10 cellular contexts compared by ENCODE assay signal in genomic region chr10:44253769-44254462, GRCh38.
DNase-seq lines count a peak whose midpoint lies in the region; ATAC-seq, FAIRE-seq and TF ChIP-seq lines count a peak whose summit lies in the region.
"Had no signal": no experiment of that assay in that cellular context is flagged by ENCODE, and none has a peak within 500 bp of the region (broad histone marks: within the 10 kb centered on the region; RNA-seq: fewer than 3 reads in every experiment).

No MANE protein-coding gene starts in this region.

- H2AFZ ChIP-seq in fibroblast of lung (ENCODE audit: low read length), result no peak overlapping the region

- no peak for TF ChIP-seq EP300 in A549 (IDR thresholded peaks at IDR 0.05)

- no peaks in the 10 kb centered on the region for H3K9me3 ChIP-seq in A549
- no peaks in the 10 kb centered on the region for H3K9me3 ChIP-seq in fibroblast of lung (ENCODE audit: control insufficient read depth, insufficient read depth, low read depth, low read length)

- peaks cover 9% of the 10 kb centered on the region for H3K27me3 ChIP-seq in fibroblast of lung (ENCODE audit: control insufficient read depth, insufficient read depth, low read length)

- no peak for FAIRE-seq in A549 (lab: Jason Lieb, UNC)
- FAIRE-seq: A204.1 had no signal

- no peaks in the 10 kb centered on the region; the same call in 2 of the 3 replicates for H3K4me1 ChIP-seq in A549
- H3K4me1 ChIP-seq in fibroblast of lung (ENCODE audit: control insufficient read depth, extremely low read depth, insufficient read depth, low read length), result no peaks in the 10 kb centered on the region

- 0% methylated on average over 5 of the region's 5 CpGs for WGBS in A549 (ENCODE audit: missing lambda C conversion rate)

- DNase-seq in A549 (ENCODE audit: low read depth in 1 of 2, low spot score in 1 of 2) (peak; percentile 8 to 44), LNCaP clone FGC (ENCODE audit: low read depth) (peak; percentile 64), fibroblast of lung (ENCODE audit: low read depth in 2 of 2) (peak; percentile 79 to 93), mucosa of gallbladder (ENCODE audit: low spot score) (peak; percentile 63), substantia nigra (lab: John Stamatoyannopoulos, UW) (no peak)
- DNase-seq in stimulated activated CD4-positive, alpha-beta T cell treated with anti-CD3 and anti-CD28 coated beads, Interleukin-4, amount 100 ng/mL, for 24 hours, result no peak
- DNase-seq: glutamatergic neuron had no signal

- H3K79me2 ChIP-seq in fibroblast of lung (ENCODE audit: control insufficient read depth, insufficient read depth, low read length), result no peaks in the 10 kb centered on the region

- TF ChIP-seq RAD21 in A549 (conservative IDR thresholded peaks at IDR 0.05 in 1 of 2, IDR thresholded peaks at IDR 0.05 in 1 of 2), result no peak

- no peak for ATAC-seq in A549
- no peak for ATAC-seq in HG02870 (IDR thresholded peaks at IDR 0.05; ENCODE audit: unreplicated experiment)
- no peak for ATAC-seq in HG03460 (IDR thresholded peaks at IDR 0.05; ENCODE audit: unreplicated experiment)

- no peak overlapping the region for H3K4me3 ChIP-seq in A549
- no peak overlapping the region for H3K4me3 ChIP-seq in LNCaP clone FGC (ENCODE audit: low read depth, low read length)
- H3K4me3 ChIP-seq in fibroblast of lung (replicated peaks in 1 of 4; ENCODE audit: control extremely low read depth in 1 of 4, insufficient read depth in 1 of 4, low read depth in 3 of 4, low read length in 4 of 4), result no peak overlapping the region

- H3K9ac ChIP-seq in fibroblast of lung (ENCODE audit: insufficient read depth, low read length), result no peak overlapping the region

- H3K27ac ChIP-seq in A549, result no peak overlapping the region
- no peak overlapping the region for H3K27ac ChIP-seq in fibroblast of lung (ENCODE audit: insufficient read depth, low read length)
- H3K27ac ChIP-seq in substantia nigra (ENCODE audit: low read depth, low read length, poor library complexity, severe bottlenecking), result no peak overlapping the region

- CTCF ChIA-PET in A549 (lab: Yijun Ruan, JAX), result no interaction called here

- POLR2A ChIA-PET in A549 (lab: Yijun Ruan, JAX), result no interaction called here

- H3K36me3 ChIP-seq in fibroblast of lung (ENCODE audit: control insufficient read depth, insufficient read depth, low read length), result no peaks in the 10 kb centered on the region

- H4K20me1 ChIP-seq in fibroblast of lung (ENCODE audit: control insufficient read depth, extremely low read depth, insufficient read depth, low read length), result no peaks in the 10 kb centered on the region

- H3K4me2 ChIP-seq in A549, result no peak overlapping the region; the same call in 2 of the 3 replicates
- H3K4me2 ChIP-seq in fibroblast of lung (ENCODE audit: extremely low read depth, insufficient read depth, low read length), result peak overlapping the region; percentile 2

- TF ChIP-seq CTCF in A549 (IDR thresholded peaks at IDR 0.05), result no peak
- TF ChIP-seq CTCF in LNCaP clone FGC (IDR thresholded peaks at IDR 0.05; ENCODE audit: control insufficient read depth, extremely low read depth, insufficient read depth), result no peak
- no peak for TF ChIP-seq CTCF in fibroblast of lung (conservative IDR thresholded peaks at IDR 0.05 in 1 of 2, IDR thresholded peaks at IDR 0.05 in 1 of 2; ENCODE audit: low read depth in 1 of 2, low read length in 2 of 2)

- no peak for TF ChIP-seq POLR2A in A549 (IDR thresholded peaks at IDR 0.05; ENCODE audit: low read length)

TF ChIP-seq in A549, 52 proteins besides CTCF, POLR2A, EP300 and RAD21:
- TF ChIP-seq TFCP2L1 (CRISPR knock-in tag; IDR thresholded peaks at IDR 0.05) (no peak), ZSCAN20 (CRISPR knock-in tag; IDR thresholded peaks at IDR 0.05) (no peak), ELK1 (IDR thresholded peaks at IDR 0.05; ENCODE audit: low read depth, low read length) (no peak), CHD2 (IDR thresholded peaks at IDR 0.05; ENCODE audit: low read length, partially characterized antibody) (no peak)
TF ChIP-seq in A549: peak in this region for 0.

Comparison
In these comparisons a context has a peak if more than half of its experiments do, and no peak if none do; other contexts are left out.
1. DNase-seq: peak in A549 (2 of 2), LNCaP clone FGC (single experiment), fibroblast of lung (2 of 2) and mucosa of gallbladder (single experiment); none in stimulated activated CD4-positive, alpha-beta T cell treated with anti-CD3 and anti-CD28 coated beads, Interleukin-4, amount 100 ng/mL, for 24 hours (single experiment) and substantia nigra (0 of 49).